Comparison of ENCODE assay signal across 8 cellular contexts in genomic region chr18:58896268-58896667, GRCh38. TPM values are rescaled to one million over a fixed set of nuclear protein-coding genes. Genes with fewer than 3 reads are reported as not detected.
A peak's percentile ranks its signal among the peaks of the same experiment; 100 is the strongest.
DNase-seq lines count a peak whose midpoint lies in the region; ATAC-seq lines count a peak whose summit lies in the region.

No MANE protein-coding gene starts in this region.

- ATAC-seq in GM18499 (IDR thresholded peaks at IDR 0.05; ENCODE audit: insufficient read depth, unreplicated experiment): peak; percentile 89
- ATAC-seq in GM21529 (IDR thresholded peaks at IDR 0.05; ENCODE audit: unreplicated experiment): peak; percentile 81
- ATAC-seq in naive B cell (ENCODE audit: low read depth in 2 of 2): peak; percentile 98 to 99

- H3K4me3 Mint-ChIP-seq in naive B cell: peak overlapping the region; percentile 77 to 93 (median 88)

- peak; percentile 16 for DNase-seq in HT-29 (ENCODE audit: low spot score)
- DNase-seq in naive B cell: peak; percentile 58
- DNase-seq in effector CD4-positive, alpha-beta T cell: no peak
- DNase-seq in stimulated activated CD4-positive, alpha-beta T cell treated with anti-CD3 and anti-CD28 coated beads, Interleukin-2, amount 100 ng/mL, for 24 hours: no peak
- DNase-seq in G401 (ENCODE audit: low spot score): no peak
- DNase-seq in COR-L47 (lab: John Stamatoyannopoulos, UW): no peak

- peaks cover 0 to 5% (median 0%) of the 10 kb centered on the region in 7 donors for H3K9me3 Mint-ChIP-seq in naive B cell

- peak overlapping the region; percentile 56 to 95 (median 85) for H3K27ac Mint-ChIP-seq in naive B cell

- H3K27me3 Mint-ChIP-seq in naive B cell: no peaks in the 10 kb centered on the region

- H3K4me1 Mint-ChIP-seq in naive B cell: peaks cover 51 to 94% (median 72%) of the 10 kb centered on the region in 3 donors

- H3K36me3 Mint-ChIP-seq in naive B cell: peaks cover 9 to 20% of the 10 kb centered on the region in 2 donors

- in situ Hi-C loops in G401 (cut with HindIII; ENCODE audit: low sequenced_read_pairs): no loop called here

RNA-seq across cellular contexts. Expression of gene ZNF532, which starts 31.6 kb away (rescaled TPM):
- 7.4 and 8.1 TPM in 2 replicates for total RNA-seq in HT-29 (2014; rRNA removed; shearing (Covaris generic))
- 10 to 100 TPM in 3 of 6 donors, 1 to 10 TPM in 3; 4.5 to 13.4 (median 8.9) TPM for polyA plus RNA-seq in naive B cell (ENCODE audit: low read depth in 6 of 6)
- 19.5 and 21.9 TPM in 2 replicates for total RNA-seq in G401 (2014; rRNA removed; shearing (Covaris generic))

Comparison
In these comparisons a context has a peak if more than half of its experiments do, and no peak if none do; other contexts are left out.
1. DNase-seq: peak in HT-29 (single experiment) and naive B cell (single experiment); none in effector CD4-positive, alpha-beta T cell (single experiment), stimulated activated CD4-positive, alpha-beta T cell treated with anti-CD3 and anti-CD28 coated beads, Interleukin-2, amount 100 ng/mL, for 24 hours (0 of 2), G401 (single experiment) and COR-L47 (single experiment).
2. Peak in every context shown above with its lines, with median percentiles within 50 percentile points of each other: ATAC-seq.